ENCODE assay signal across 18 cellular contexts in genomic region chr2:160333324-160334027, GRCh38.
A peak's percentile ranks its signal among the peaks of the same experiment; 100 is the strongest.
DNase-seq lines count a peak whose midpoint lies in the region; ATAC-seq, FAIRE-seq and TF ChIP-seq lines count a peak whose summit lies in the region.
"Had no signal": no experiment of that assay in that cellular context is flagged by ENCODE, and none has a peak within 500 bp of the region (broad histone marks: within the 10 kb centered on the region; RNA-seq: fewer than 3 reads in every experiment).

No MANE protein-coding gene starts in this region.

- intact Hi-C loops in Caco-2 (cut with micrococcal nuclease; ENCODE audit: unreplicated experiment): no loop called here
- intact Hi-C loops in PC-9 (cut with micrococcal nuclease; ENCODE audit: unreplicated experiment): loop anchor here (5.0 kb wide), 1 partner anchor 159 kb away; the partner anchor contains the start of gene RBMS1
- intact Hi-C loops in endothelial cell of umbilical vein (cut with micrococcal nuclease): loop anchor here (5.0 kb wide), 3 partner anchors 94 to 729 kb away; no protein-coding TSS in a partner anchor

- dilution Hi-C loops in endothelial cell of umbilical vein (cut with MboI; ENCODE audit: extremely low pct_ligation_motif_present, low sequenced_read_pairs): no loop called here

- peaks cover 13% of the 10 kb centered on the region for H3K36me3 Mint-ChIP-seq in Caco-2 (ENCODE audit: insufficient read depth, unreplicated experiment)
- H3K36me3 Mint-ChIP-seq in osteocyte (ENCODE audit: unreplicated experiment): peaks cover 18% of the 10 kb centered on the region

- no peak for TF ChIP-seq POLR2A in endothelial cell of umbilical vein (IDR thresholded peaks at IDR 0.05; ENCODE audit: low read depth, low read length)

- no peaks in the 10 kb centered on the region for H3K27me3 ChIP-seq in Caco-2 (replicated peaks; ENCODE audit: control insufficient read depth, insufficient read depth, low read length)
- no peaks in the 10 kb centered on the region for H3K27me3 ChIP-seq in PC-9 (ENCODE audit: insufficient read depth, low read depth)
- H3K27me3 ChIP-seq in endothelial cell of umbilical vein (ENCODE audit: control insufficient read depth in 2 of 2, insufficient read depth in 2 of 2, low read length in 2 of 2): no peaks in the 10 kb centered on the region
- H3K27me3 ChIP-seq: BLaER1 treated with 17β-estradiol and CSF1 and Interleukin-3, amounts not matched to agents 10 nM and 100 nM; hepatocyte; SJSA1; suprapubic skin had no signal

- H3K27me3 Mint-ChIP-seq in Caco-2 (ENCODE audit: insufficient read depth, unreplicated experiment): no peaks in the 10 kb centered on the region
- no peaks in the 10 kb centered on the region for H3K27me3 Mint-ChIP-seq in osteocyte (ENCODE audit: unreplicated experiment)

- TF ChIP-seq CTCF in Caco-2 (IDR thresholded peaks at IDR 0.05; ENCODE audit: insufficient read depth in 1 of 2, low read depth in 1 of 2, low read length in 1 of 2, severe bottlenecking in 1 of 2, unreplicated experiment in 1 of 2): no peak
- TF ChIP-seq CTCF in PC-9 (conservative IDR thresholded peaks at IDR 0.05): no peak
- TF ChIP-seq CTCF in endothelial cell of umbilical vein (IDR thresholded peaks at IDR 0.05; ENCODE audit: extremely low read depth in 1 of 2, insufficient read depth in 1 of 2, low read depth in 1 of 2, low read length in 2 of 2): no peak
- TF ChIP-seq CTCF in osteocyte (IDR thresholded peaks at IDR 0.05): no peak

- H3K79me2 ChIP-seq in PC-9 (ENCODE audit: low read depth): peaks cover 77% of the 10 kb centered on the region
- H3K79me2 ChIP-seq in endothelial cell of umbilical vein (ENCODE audit: control insufficient read depth, insufficient read depth, low read length): peaks cover 92% of the 10 kb centered on the region

- H3K9ac ChIP-seq in endothelial cell of umbilical vein (replicated peaks; ENCODE audit: extremely low read depth, insufficient read depth, low read length): no peak overlapping the region
- H3K9ac ChIP-seq: BLaER1 treated with 17β-estradiol and CSF1 and Interleukin-3, amounts not matched to agents 10 nM and 100 nM had no signal

- H3K4me1 ChIP-seq in Caco-2: peaks cover 14% of the 10 kb centered on the region
- H3K4me1 ChIP-seq in PC-9 (replicated peaks; ENCODE audit: insufficient read depth): peaks cover 33% of the 10 kb centered on the region
- H3K4me1 ChIP-seq in endothelial cell of umbilical vein (ENCODE audit: control insufficient read depth, extremely low read depth, insufficient read depth, low read length): peaks cover 40% of the 10 kb centered on the region

- peaks cover 20% of the 10 kb centered on the region for H3K4me1 Mint-ChIP-seq in Caco-2 (ENCODE audit: low read depth, unreplicated experiment)
- peaks cover 86% of the 10 kb centered on the region for H3K4me1 Mint-ChIP-seq in osteocyte (ENCODE audit: unreplicated experiment)

- H2AFZ ChIP-seq in PC-9: no peak overlapping the region
- no peak overlapping the region for H2AFZ ChIP-seq in endothelial cell of umbilical vein (ENCODE audit: low read depth, low read length)
- H2AFZ ChIP-seq: hepatocyte had no signal

- no TSS peak for BruUV-seq in Caco-2 (replicated peaks; lab: Mats Ljungman, UMichigan)
- BruUV-seq in PC-9 (replicated peaks; lab: Mats Ljungman, UMichigan): no TSS peak
- BruUV-seq in endothelial cell of umbilical vein (replicated peaks; lab: Mats Ljungman, UMichigan): no TSS peak

- H3K9me2 ChIP-seq in PC-9 (ENCODE audit: insufficient read depth): no peaks in the 10 kb centered on the region

- no peaks in the 10 kb centered on the region for H3F3A ChIP-seq in PC-9 (ENCODE audit: insufficient read depth, low read depth)

- DNase-seq in Caco-2: no peak
- no peak for DNase-seq in PC-9
- DNase-seq in endothelial cell of umbilical vein (ENCODE audit: low read depth, low spot score): no peak
- no peak for DNase-seq in osteocyte (ENCODE audit: extremely low spot score, unreplicated experiment)
- no peak for DNase-seq in DMS79 (lab: John Stamatoyannopoulos, UW)
- DNase-seq: activated CD4-positive, CD25-positive, alpha-beta regulatory T cell treated with anti-CD3 and anti-CD28 coated beads, Interleukin-2, amount 50 U/mL, for 72 hours; aorta; NCI-H187; NCI-H510A treated with DMSO at 0.1 percent for 48 hours; T-helper 9 cell had no signal

- CTCF ChIA-PET in Caco-2 (lab: Charles Lee): interaction anchor here (1.1 kb wide), 1 partner anchor 636 kb away, joined by 3 read pairs; no protein-coding TSS in a partner anchor
- CTCF ChIA-PET in PC-9 (lab: Charles Lee): no interaction called here
- CTCF ChIA-PET in endothelial cell of umbilical vein (lab: Charles Lee): interaction anchor here (0.8 to 4.7 kb wide), 15 partner anchors 9 to 661 kb away, joined by 3 to 37 read pairs (median 5); no protein-coding TSS in a partner anchor

- H3K36me3 ChIP-seq in Caco-2 (ENCODE audit: control insufficient read depth, insufficient read depth, low read length) (no peaks in the 10 kb centered on the region), PC-9 (ENCODE audit: low read depth) (0 out of 2 replicates have a peak, but pooled peaks cover 6% of the 10 kb centered on the region), endothelial cell of umbilical vein (ENCODE audit: control insufficient read depth in 2 of 2, extremely low read depth in 1 of 2, insufficient read depth in 2 of 2, low read length in 2 of 2) (no peaks in the 10 kb centered on the region)
- H3K36me3 ChIP-seq: suprapubic skin had no signal

- H3K4me3 Mint-ChIP-seq in Caco-2 (ENCODE audit: unreplicated experiment): no peak overlapping the region
- H3K4me3 Mint-ChIP-seq in osteocyte (ENCODE audit: unreplicated experiment): no peak overlapping the region

- H3K27ac ChIP-seq in PC-9: peak overlapping the region; percentile 54; the same call in 1 of the 2 replicates
- no peak overlapping the region for H3K27ac ChIP-seq in endothelial cell of umbilical vein (ENCODE audit: insufficient read depth, low read depth, low read length)
- H3K27ac ChIP-seq: hepatocyte, SJSA1, suprapubic skin had no signal

- POLR2A ChIA-PET in Caco-2 (lab: Charles Lee) (interaction anchor here (0.5 kb wide), 1 partner anchor 60 kb away, joined by 4 read pairs; no protein-coding TSS in a partner anchor), PC-9 (lab: Charles Lee; ENCODE audit: unreplicated experiment) (no interaction called here), endothelial cell of umbilical vein (lab: Charles Lee) (no interaction called here)

- ATAC-seq in HG02763 (IDR thresholded peaks at IDR 0.05; ENCODE audit: unreplicated experiment) (no peak), GM21390 (IDR thresholded peaks at IDR 0.05; ENCODE audit: unreplicated experiment) (no peak)

- H3K9me3 Mint-ChIP-seq in Caco-2 (ENCODE audit: unreplicated experiment) (no peaks in the 10 kb centered on the region), osteocyte (ENCODE audit: unreplicated experiment) (no peaks in the 10 kb centered on the region)

- H3K9me1 ChIP-seq in endothelial cell of umbilical vein (replicated peaks; ENCODE audit: control insufficient read depth, extremely low read depth, insufficient read depth, low read length): no peaks in the 10 kb centered on the region

- H3K4me3 ChIP-seq in Caco-2 (ENCODE audit: low read depth, low read length) (no peak overlapping the region), PC-9 (no peak overlapping the region), endothelial cell of umbilical vein (replicated peaks in 1 of 3; ENCODE audit: insufficient read depth in 1 of 3, low read depth in 1 of 3, low read length in 3 of 3) (no peak overlapping the region)
- H3K4me3 ChIP-seq: BLaER1 treated with 17β-estradiol and CSF1 and Interleukin-3, amounts not matched to agents 10 nM and 100 nM; hepatocyte; SJSA1; suprapubic skin had no signal

- H3K9me3 ChIP-seq in Caco-2 (no peaks in the 10 kb centered on the region), PC-9 (ENCODE audit: insufficient read depth, low read depth) (no peaks in the 10 kb centered on the region), endothelial cell of umbilical vein (replicated peaks; ENCODE audit: control insufficient read depth, insufficient read depth, low read length) (no peaks in the 10 kb centered on the region)
- H3K9me3 ChIP-seq: BLaER1 treated with 17β-estradiol and CSF1 and Interleukin-3, amounts not matched to agents 10 nM and 100 nM; SJSA1; suprapubic skin had no signal

- H4K20me1 ChIP-seq in PC-9 (ENCODE audit: insufficient read depth) (no peaks in the 10 kb centered on the region; the same call in 1 of the 2 replicates), endothelial cell of umbilical vein (replicated peaks; ENCODE audit: control insufficient read depth, extremely low read depth, insufficient read depth, low read length) (no peaks in the 10 kb centered on the region)

- H3K4me2 ChIP-seq in PC-9: 0 out of 2 replicates have a peak overlapping the region, but pooled peaks have one; percentile 58
- peak overlapping the region; percentile 12 for H3K4me2 ChIP-seq in endothelial cell of umbilical vein (ENCODE audit: insufficient read depth, low read length)
- H3K4me2 ChIP-seq: hepatocyte had no signal

- H3K27ac Mint-ChIP-seq in Caco-2 (ENCODE audit: unreplicated experiment): peak overlapping the region; percentile 49
- H3K27ac Mint-ChIP-seq in osteocyte (ENCODE audit: unreplicated experiment): peak overlapping the region; percentile 9

- no peak for FAIRE-seq in endothelial cell of umbilical vein (lab: Jason Lieb, UNC)
- FAIRE-seq: H1, HTR-8/SVneo had no signal

TF ChIP-seq in endothelial cell of umbilical vein, 7 proteins besides CTCF, POLR2A, EP300 and RAD21:
- TF ChIP-seq MAX (IDR thresholded peaks at IDR 0.05; ENCODE audit: insufficient read depth, insufficient read length): no peak
- TF ChIP-seq MYC (IDR thresholded peaks at IDR 0.05; ENCODE audit: low read depth, low read length): no peak
- no peak for TF ChIP-seq EZH2 (IDR thresholded peaks at IDR 0.05; ENCODE audit: borderline replicate concordance, low read depth, low read length, severe bottlenecking)
- no peak for TF ChIP-seq JUN (IDR thresholded peaks at IDR 0.05; ENCODE audit: borderline replicate concordance, insufficient read depth, insufficient read length, low read depth)
- TF ChIP-seq FOS (IDR thresholded peaks at IDR 0.05; ENCODE audit: borderline replicate concordance, insufficient read depth, low read length): no peak
- no peak for TF ChIP-seq POLR2AphosphoS5 (IDR thresholded peaks at IDR 0.05; ENCODE audit: insufficient read depth, low read depth, low read length)
- no peak for TF ChIP-seq GATA2 (IDR thresholded peaks at IDR 0.05; ENCODE audit: insufficient read depth, insufficient read length, low read depth, low read length)
TF ChIP-seq in endothelial cell of umbilical vein: peak in this region for 0.
